13 cellular contexts compared by ENCODE assay signal in the genomic region with DNA sequence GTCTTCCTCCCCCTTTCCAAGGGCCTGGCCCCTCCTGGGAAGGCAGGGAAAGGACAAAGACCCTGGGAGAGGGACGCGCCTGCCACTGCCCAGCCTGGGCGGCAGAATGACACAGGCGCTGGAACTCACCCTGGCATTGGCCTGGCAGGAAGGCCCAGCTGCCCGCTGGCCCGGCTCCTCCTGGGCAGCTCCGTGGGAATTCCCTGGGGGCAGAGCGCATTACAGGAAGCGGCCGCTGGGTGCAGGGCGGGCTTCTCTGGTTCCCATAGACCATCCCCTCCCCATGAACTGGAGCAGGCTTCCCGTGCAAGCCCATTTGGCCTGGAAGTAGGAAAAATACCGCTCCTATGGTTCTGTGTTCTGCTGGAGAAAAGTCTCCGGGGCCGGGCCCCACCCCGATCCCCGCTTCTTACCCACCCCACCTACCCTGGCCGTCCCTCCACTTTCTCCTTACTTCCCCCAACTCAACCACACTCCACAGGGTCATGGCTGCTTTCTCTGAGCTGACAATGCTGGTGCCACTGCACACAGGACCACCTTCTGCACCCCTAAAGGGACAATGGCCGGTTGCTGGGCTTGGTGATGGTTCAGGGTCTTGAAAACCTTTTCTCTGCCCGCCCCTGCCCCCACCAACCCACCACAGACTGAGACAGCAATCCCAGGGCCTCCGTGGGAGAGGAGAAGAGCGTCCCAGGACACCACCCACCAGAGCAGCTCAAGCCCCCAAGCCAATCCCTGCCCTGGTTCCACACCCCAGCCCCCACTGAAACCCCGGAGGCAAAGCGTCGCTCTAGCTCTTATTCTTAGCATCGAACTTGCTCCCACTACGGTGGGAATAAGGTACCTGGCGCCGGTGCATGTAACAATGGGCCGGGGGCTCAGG. TPM values are rescaled to one million over a fixed set of nuclear protein-coding genes. Genes with fewer than 3 reads are reported as not detected.
DNase-seq lines count a peak whose midpoint lies in the region; ATAC-seq and TF ChIP-seq lines count a peak whose summit lies in the region.
"Had no signal": no experiment of that assay in that cellular context is flagged by ENCODE, and none has a peak within 500 bp of the region (broad histone marks: within the 10 kb centered on the region; RNA-seq: fewer than 3 reads in every experiment).

No MANE protein-coding gene starts in this region.

- H3K4me3 ChIP-seq in A673 (ENCODE audit: low read depth, low read length, poor library complexity, severe bottlenecking), result no peak overlapping the region
- no peak overlapping the region for H3K4me3 ChIP-seq in gastroesophageal sphincter
- no peak overlapping the region for H3K4me3 ChIP-seq in neural progenitor cell

- DNase-seq in A673 (ENCODE audit: low spot score), result no peak
- DNase-seq in SK-MEL-5 (ENCODE audit: low read depth, low spot score), result peak; percentile 72
- peak; percentile 23 for DNase-seq in neural progenitor cell (ENCODE audit: low spot score)
- no peak for DNase-seq in OCI-M2 (lab: John Stamatoyannopoulos, UW; ENCODE audit: unreplicated experiment)
- no peak for DNase-seq in NOMO-1 treated with dmso at 0.1 percent for 144 hours (lab: John Stamatoyannopoulos, UW; ENCODE audit: unreplicated experiment)
- DNase-seq: activated T-cell treated with anti-CD3 and anti-CD28 coated beads, Interleukin-2, amount 50 U/mL, for 4 hours; AML-193; NCI-H2227 treated with DMSO at 0.1 percent for 48 hours; stimulated activated CD8-positive, alpha-beta memory T cell treated with anti-CD3 and anti-CD28 coated beads, Interleukin-4, amount 100 ng/mL, for 48 hours had no signal

- peaks cover 3% of the 10 kb centered on the region for H3K27me3 Mint-ChIP-seq in neural progenitor cell (ENCODE audit: insufficient read depth, low read depth)

- H3K27ac ChIP-seq in A673 (ENCODE audit: low read depth, low read length, poor library complexity, severe bottlenecking) (peak overlapping the region; percentile 43), gastroesophageal sphincter (peak overlapping the region in 3 of 4 donors; percentile 52 to 57 (median 56)), neural progenitor cell (no peak overlapping the region)

- H3F3A ChIP-seq in neural progenitor cell (ENCODE audit: low read depth), result no peaks in the 10 kb centered on the region

- no peaks in the 10 kb centered on the region for H3K36me3 Mint-ChIP-seq in neural progenitor cell

- intact Hi-C loops in A673 (cut with micrococcal nuclease; ENCODE audit: unreplicated experiment), result no loop called here

- H3K4me1 Mint-ChIP-seq in neural progenitor cell, result peaks cover 11% of the 10 kb centered on the region

- H3K9me3 ChIP-seq in A673 (ENCODE audit: low read depth, low read length, poor library complexity, severe bottlenecking) (no peaks in the 10 kb centered on the region), gastroesophageal sphincter (no peaks in the 10 kb centered on the region), neural progenitor cell (ENCODE audit: low read depth) (no peaks in the 10 kb centered on the region)

- no peaks in the 10 kb centered on the region for H3K27me3 ChIP-seq in A673 (replicated peaks; ENCODE audit: insufficient read depth, low read depth, low read length, poor library complexity)
- peaks cover 15% of the 10 kb centered on the region for H3K27me3 ChIP-seq in gastroesophageal sphincter
- H3K27me3 ChIP-seq in neural progenitor cell, result no peaks in the 10 kb centered on the region

- TF ChIP-seq CTCF in A673 (conservative IDR thresholded peaks at IDR 0.05; ENCODE audit: low read depth, low read length) (no peak), gastroesophageal sphincter (IDR thresholded peaks at IDR 0.05) (peak in 1 of 4 experiments; percentile 7), neural progenitor cell (IDR thresholded peaks at IDR 0.05) (peak; percentile 23)

- TF ChIP-seq EP300 in gastroesophageal sphincter (IDR thresholded peaks at IDR 0.05), result no peak

- no peak overlapping the region for H3K4me2 ChIP-seq in neural progenitor cell

- no TSS peak for BruUV-seq in A673 (replicated peaks; lab: Mats Ljungman, UMichigan)

- peaks cover 4% of the 10 kb centered on the region for H3K9me3 Mint-ChIP-seq in neural progenitor cell
- H3K9me3 Mint-ChIP-seq: activated T-cell treated with anti-CD3 and anti-CD28 coated beads, Interleukin-2, amount 50 U/mL, for 4 hours; T-helper 2 cell treated with Interferon-gamma antibody and Interleukin-4, amounts not matched to agents 5 μg/mL and 100 μg/mL, for 36 hours had no signal

- peak overlapping the region; percentile 50 for H2AFZ ChIP-seq in neural progenitor cell (replicated peaks)

- H3K4me1 ChIP-seq in A673 (ENCODE audit: insufficient read depth, low read length, poor library complexity, severe bottlenecking), result peaks cover 6% of the 10 kb centered on the region
- H3K4me1 ChIP-seq in gastroesophageal sphincter, result peaks cover 0 to 23% (median 5%) of the 10 kb centered on the region in 3 donors
- peaks cover 2% of the 10 kb centered on the region for H3K4me1 ChIP-seq in neural progenitor cell

- H3K36me3 ChIP-seq in A673 (ENCODE audit: insufficient read depth, low read length, poor library complexity, severe bottlenecking) (no peaks in the 10 kb centered on the region), gastroesophageal sphincter (no peaks in the 10 kb centered on the region), neural progenitor cell (no peaks in the 10 kb centered on the region)

- in situ Hi-C loops in SK-MEL-5 (cut with HindIII; ENCODE audit: low pct_unique_long_range_greater_than_20kb, low sequenced_read_pairs), result no loop called here

- H3K79me2 ChIP-seq in neural progenitor cell (ENCODE audit: low read depth), result no peaks in the 10 kb centered on the region

- no peak overlapping the region for H3K9ac ChIP-seq in neural progenitor cell

- no peak overlapping the region for H3K4me3 Mint-ChIP-seq in neural progenitor cell
- H3K4me3 Mint-ChIP-seq: activated T-cell treated with anti-CD3 and anti-CD28 coated beads, Interleukin-2, amount 50 U/mL, for 4 hours; T-helper 2 cell treated with Interferon-gamma antibody and Interleukin-4, amounts not matched to agents 5 μg/mL and 100 μg/mL, for 36 hours had no signal

- CTCF ChIA-PET in A673 (lab: Charles Lee), result no interaction called here

- POLR2A ChIA-PET in A673 (lab: Charles Lee; ENCODE audit: low non-redundant PET), result interaction anchor here (0.5 kb wide), 1 partner anchor 191 kb away, joined by 3 read pairs; no protein-coding TSS in a partner anchor

- ATAC-seq in gastroesophageal sphincter (peak; percentile 49), GM18861 (IDR thresholded peaks at IDR 0.05; ENCODE audit: unreplicated experiment) (no peak), GM21390 (IDR thresholded peaks at IDR 0.05; ENCODE audit: unreplicated experiment) (no peak)
- ATAC-seq: activated T-cell treated with anti-CD3 and anti-CD28 coated beads, Interleukin-2, amount 50 U/mL, for 4 hours had no signal

- peak overlapping the region; percentile 89 for H3K27ac Mint-ChIP-seq in neural progenitor cell
- H3K27ac Mint-ChIP-seq: T-helper 2 cell treated with Interferon-gamma antibody and Interleukin-4, amounts not matched to agents 5 μg/mL and 100 μg/mL, for 36 hours had no signal

- no peaks in the 10 kb centered on the region for H4K20me1 ChIP-seq in neural progenitor cell (ENCODE audit: low read depth)

- whole genome bisulfite sequencing in gastroesophageal sphincter (ENCODE audit: low coverage in 1 of 2), 2 donors, result 76 to 91% methylated on average over 5 to 11 of the region's 30 CpGs

- no peak for TF ChIP-seq POLR2A in gastroesophageal sphincter (IDR thresholded peaks at IDR 0.05)

RNA-seq across cellular contexts. Expression of gene LINC01488, which starts 58.9 kb away (rescaled TPM):
- not detected in 2 replicates for total RNA-seq in A673 (2021)
- total RNA-seq in SK-MEL-5 (2014; rRNA removed; shearing (Covaris generic)), result 3.6 and 4.4 TPM in 2 replicates
- polyA plus RNA-seq in SK-MEL-5 (2015; cell fraction: cytosol; rRNA removed), result 1.8 and 2.8 TPM in 2 replicates
- polyA plus RNA-seq in SK-MEL-5 (2015; cell fraction: nucleus; rRNA removed), result 99.2 and 105 TPM in 2 replicates
- total RNA-seq in gastroesophageal sphincter, result not detected
- total RNA-seq in neural progenitor cell (ENCODE audit: low replicate concordance), result 0.09 TPM in 1 of 2 replicates, not detected in the other
- total RNA-seq: activated T-cell treated with anti-CD3 and anti-CD28 coated beads, Interleukin-2, amount 50 U/mL, for 4 hours had no signal

Comparison
In these comparisons a context has a peak if more than half of its experiments do, and no peak if none do; other contexts are left out.
1. DNase-seq: peak in SK-MEL-5 (single experiment) and neural progenitor cell (single experiment); none in A673 (single experiment), OCI-M2 (single experiment) and NOMO-1 treated with dmso at 0.1 percent for 144 hours (single experiment).